ENCODE assay signal across 1 cellular context in the genomic region with DNA sequence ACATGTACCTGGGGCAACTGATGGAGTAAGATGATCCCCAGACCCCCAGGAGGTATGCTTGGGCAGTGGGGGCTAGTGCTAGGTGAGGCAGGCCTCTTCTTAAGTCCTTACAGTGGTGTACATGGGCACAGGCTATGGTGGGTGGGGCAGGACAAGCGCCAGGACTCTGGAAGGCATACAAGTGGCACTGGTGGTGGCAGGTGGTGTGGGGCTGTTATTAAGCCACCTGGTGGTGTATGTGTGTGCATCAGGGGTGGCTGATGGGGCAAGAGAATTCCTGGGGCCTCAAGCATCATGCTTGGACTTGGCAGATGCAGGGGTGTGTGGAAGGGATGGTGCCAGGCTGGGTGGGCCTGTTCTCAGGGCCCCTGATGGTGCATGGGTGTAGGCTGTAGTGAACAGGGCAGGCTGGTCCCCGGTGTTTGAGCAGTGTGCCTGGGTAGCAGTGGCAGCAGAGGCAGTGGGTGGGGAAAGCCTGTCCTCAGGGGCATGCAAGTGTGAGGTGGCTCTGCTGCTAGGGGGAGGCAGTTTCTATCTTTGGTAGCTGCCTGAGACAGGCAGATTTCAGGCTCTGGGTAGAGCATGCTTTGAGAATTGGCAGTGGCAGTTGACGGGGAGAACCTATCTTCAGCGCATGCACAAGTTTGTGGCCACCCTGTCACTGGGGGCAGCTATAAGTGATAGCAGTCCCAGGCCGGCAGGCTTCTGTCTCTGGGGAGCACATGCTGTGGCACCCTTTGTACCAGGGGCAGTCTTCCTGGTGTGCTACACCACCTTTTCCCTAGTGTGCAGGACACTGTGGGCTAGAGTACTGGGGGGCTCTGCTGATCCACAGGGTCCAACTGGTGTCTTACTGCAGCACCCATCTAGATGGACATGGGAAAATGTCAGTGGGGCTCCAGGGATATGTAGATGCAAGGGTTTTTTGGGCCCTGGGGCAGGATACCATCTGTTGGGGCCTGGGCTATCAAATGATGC.
TF ChIP-seq lines count a peak whose summit lies in the region.

No MANE protein-coding gene starts in this region.

TF ChIP-seq in HCT116, 20 proteins besides CTCF, POLR2A, EP300 and RAD21 (continued from another document):
- TF ChIP-seq REST (IDR thresholded peaks at IDR 0.05; ENCODE audit: low read depth) (no peak), TCF7L2 (IDR thresholded peaks at IDR 0.05; ENCODE audit: borderline replicate concordance, extremely low read depth, insufficient read depth, insufficient read length) (no peak), POLR2AphosphoS5 (IDR thresholded peaks at IDR 0.05; ENCODE audit: low read depth, low read length) (no peak)
- TF ChIP-seq, protein P1, sequence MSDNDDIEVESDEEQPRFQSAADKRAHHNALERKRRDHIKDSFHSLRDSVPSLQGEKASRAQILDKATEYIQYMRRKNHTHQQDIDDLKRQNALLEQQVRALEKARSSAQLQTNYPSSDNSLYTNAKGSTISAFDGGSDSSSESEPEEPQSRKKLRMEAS (IDR thresholded peaks at IDR 0.05): no peak
TF ChIP-seq in HCT116: peak in this region for 0.
